In genomic region chr1:204359474-204360255, GRCh38 we compare ENCODE assay signal across 8 cellular contexts. TPM values are rescaled to one million over a fixed set of nuclear protein-coding genes. Genes with fewer than 3 reads are reported as not detected.
DNase-seq lines count a peak whose midpoint lies in the region; ATAC-seq and TF ChIP-seq lines count a peak whose summit lies in the region.

Gene PLEKHA6, minus strand, starts transcription at chr1:204359929. Its CDS starts 86,202 bp downstream, at chr1:204273727.

- no peaks in the 10 kb centered on the region for H3K36me3 Mint-ChIP-seq in endothelial cell (ENCODE audit: low read depth, unreplicated experiment)

- peaks cover 22% of the 10 kb centered on the region for H3K4me1 Mint-ChIP-seq in endothelial cell (ENCODE audit: unreplicated experiment)

- peak within 1 kb of the TSS; percentile 13 for H3K27ac Mint-ChIP-seq in endothelial cell (ENCODE audit: unreplicated experiment)

- ATAC-seq in HG03342 (IDR thresholded peaks at IDR 0.05; ENCODE audit: unreplicated experiment), result no peak
- no peak for ATAC-seq in GM21381 (IDR thresholded peaks at IDR 0.05; ENCODE audit: unreplicated experiment)
- no peak for ATAC-seq in HG03354 (IDR thresholded peaks at IDR 0.05; ENCODE audit: poor library complexity, severe bottlenecking, unreplicated experiment)

- DNase-seq in H4 (ENCODE audit: low spot score) (peak; percentile 45), NCI-H526 (lab: John Stamatoyannopoulos, UW) (peak; percentile 50 to 74), endothelial cell (ENCODE audit: low spot score) (no peak), middle frontal gyrus (ENCODE audit: extremely low spot score, low spot score) (peak; percentile 56), kidney tubule cell (ENCODE audit: low spot score) (no peak)

- H3K27me3 Mint-ChIP-seq in endothelial cell (ENCODE audit: unreplicated experiment), result peaks cover 10% of the 10 kb centered on the region

- H3K4me3 Mint-ChIP-seq in endothelial cell (ENCODE audit: unreplicated experiment), result no peak within 1 kb of the TSS

- no peak for TF ChIP-seq CTCF in endothelial cell (IDR thresholded peaks at IDR 0.05; ENCODE audit: unreplicated experiment)

- no peaks in the 10 kb centered on the region for H3K9me3 Mint-ChIP-seq in endothelial cell (ENCODE audit: unreplicated experiment)

RNA-seq across cellular contexts. Expression of gene PLEKHA6, which starts in this region (rescaled TPM):
- 1.2 and 3.4 TPM in 2 replicates for total RNA-seq in H4 (2014; rRNA removed; shearing (Covaris generic))
- 3.7 TPM for total RNA-seq in endothelial cell (ENCODE audit: unreplicated experiment)

Comparison
In these comparisons a context has a peak if more than half of its experiments do, and no peak if none do; other contexts are left out.
1. DNase-seq: peak in H4 (single experiment), NCI-H526 (2 of 2) and middle frontal gyrus (single experiment); none in endothelial cell (single experiment) and kidney tubule cell (single experiment).